In the genomic region with DNA sequence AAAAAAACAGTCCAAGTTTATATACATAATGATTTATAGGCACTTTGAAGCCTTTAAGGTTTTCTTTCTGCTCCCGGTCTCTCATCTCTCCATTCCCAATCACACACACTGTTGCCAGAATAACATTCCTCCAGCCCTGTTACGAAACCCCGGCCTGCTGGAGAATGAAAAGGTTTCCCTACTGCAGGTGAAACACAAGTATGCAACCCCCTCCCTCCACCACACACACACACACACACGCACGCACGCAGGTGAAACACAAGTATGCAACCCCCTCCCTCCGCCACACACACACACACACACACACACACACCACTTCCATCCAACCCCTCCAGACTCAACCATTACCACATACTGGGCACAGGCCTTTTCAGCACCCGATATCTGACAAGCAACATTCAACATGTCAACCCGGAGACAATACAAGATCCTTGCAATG, we compare ENCODE assay signal across 1 cellular context.
A peak's percentile ranks its signal among the peaks of the same experiment; 100 is the strongest.
TF ChIP-seq lines count a peak whose summit lies in the region.

No MANE protein-coding gene starts in this region.

TF ChIP-seq in HepG2, 621 proteins besides CTCF, POLR2A, EP300 and RAD21 (continued from another document):
- TF ChIP-seq, protein P1, sequence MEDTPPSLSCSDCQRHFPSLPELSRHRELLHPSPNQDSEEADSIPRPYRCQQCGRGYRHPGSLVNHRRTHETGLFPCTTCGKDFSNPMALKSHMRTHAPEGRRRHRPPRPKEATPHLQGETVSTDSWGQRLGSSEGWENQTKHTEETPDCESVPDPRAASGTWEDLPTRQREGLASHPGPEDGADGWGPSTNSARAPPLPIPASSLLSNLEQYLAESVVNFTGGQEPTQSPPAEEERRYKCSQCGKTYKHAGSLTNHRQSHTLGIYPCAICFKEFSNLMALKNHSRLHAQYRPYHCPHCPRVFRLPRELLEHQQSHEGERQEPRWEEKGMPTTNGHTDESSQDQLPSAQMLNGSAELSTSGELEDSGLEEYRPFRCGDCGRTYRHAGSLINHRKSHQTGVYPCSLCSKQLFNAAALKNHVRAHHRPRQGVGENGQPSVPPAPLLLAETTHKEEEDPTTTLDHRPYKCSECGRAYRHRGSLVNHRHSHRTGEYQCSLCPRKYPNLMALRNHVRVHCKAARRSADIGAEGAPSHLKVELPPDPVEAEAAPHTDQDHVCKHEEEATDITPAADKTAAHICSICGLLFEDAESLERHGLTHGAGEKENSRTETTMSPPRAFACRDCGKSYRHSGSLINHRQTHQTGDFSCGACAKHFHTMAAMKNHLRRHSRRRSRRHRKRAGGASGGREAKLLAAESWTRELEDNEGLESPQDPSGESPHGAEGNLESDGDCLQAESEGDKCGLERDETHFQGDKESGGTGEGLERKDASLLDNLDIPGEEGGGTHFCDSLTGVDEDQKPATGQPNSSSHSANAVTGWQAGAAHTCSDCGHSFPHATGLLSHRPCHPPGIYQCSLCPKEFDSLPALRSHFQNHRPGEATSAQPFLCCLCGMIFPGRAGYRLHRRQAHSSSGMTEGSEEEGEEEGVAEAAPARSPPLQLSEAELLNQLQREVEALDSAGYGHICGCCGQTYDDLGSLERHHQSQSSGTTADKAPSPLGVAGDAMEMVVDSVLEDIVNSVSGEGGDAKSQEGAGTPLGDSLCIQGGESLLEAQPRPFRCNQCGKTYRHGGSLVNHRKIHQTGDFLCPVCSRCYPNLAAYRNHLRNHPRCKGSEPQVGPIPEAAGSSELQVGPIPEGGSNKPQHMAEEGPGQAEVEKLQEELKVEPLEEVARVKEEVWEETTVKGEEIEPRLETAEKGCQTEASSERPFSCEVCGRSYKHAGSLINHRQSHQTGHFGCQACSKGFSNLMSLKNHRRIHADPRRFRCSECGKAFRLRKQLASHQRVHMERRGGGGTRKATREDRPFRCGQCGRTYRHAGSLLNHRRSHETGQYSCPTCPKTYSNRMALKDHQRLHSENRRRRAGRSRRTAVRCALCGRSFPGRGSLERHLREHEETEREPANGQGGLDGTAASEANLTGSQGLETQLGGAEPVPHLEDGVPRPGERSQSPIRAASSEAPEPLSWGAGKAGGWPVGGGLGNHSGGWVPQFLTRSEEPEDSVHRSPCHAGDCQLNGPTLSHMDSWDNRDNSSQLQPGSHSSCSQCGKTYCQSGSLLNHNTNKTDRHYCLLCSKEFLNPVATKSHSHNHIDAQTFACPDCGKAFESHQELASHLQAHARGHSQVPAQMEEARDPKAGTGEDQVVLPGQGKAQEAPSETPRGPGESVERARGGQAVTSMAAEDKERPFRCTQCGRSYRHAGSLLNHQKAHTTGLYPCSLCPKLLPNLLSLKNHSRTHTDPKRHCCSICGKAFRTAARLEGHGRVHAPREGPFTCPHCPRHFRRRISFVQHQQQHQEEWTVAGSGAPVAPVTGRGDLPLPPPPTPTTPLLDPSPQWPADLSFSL (CRISPR knock-in tag; IDR thresholded peaks at IDR 0.05), result peak; percentile 91
- 0 out of 2 replicates have a peak, but pooled peaks have one; percentile 32 for TF ChIP-seq JUND (CRISPR knock-in tag; IDR thresholded peaks at IDR 0.05)
- TF ChIP-seq, protein P2, sequence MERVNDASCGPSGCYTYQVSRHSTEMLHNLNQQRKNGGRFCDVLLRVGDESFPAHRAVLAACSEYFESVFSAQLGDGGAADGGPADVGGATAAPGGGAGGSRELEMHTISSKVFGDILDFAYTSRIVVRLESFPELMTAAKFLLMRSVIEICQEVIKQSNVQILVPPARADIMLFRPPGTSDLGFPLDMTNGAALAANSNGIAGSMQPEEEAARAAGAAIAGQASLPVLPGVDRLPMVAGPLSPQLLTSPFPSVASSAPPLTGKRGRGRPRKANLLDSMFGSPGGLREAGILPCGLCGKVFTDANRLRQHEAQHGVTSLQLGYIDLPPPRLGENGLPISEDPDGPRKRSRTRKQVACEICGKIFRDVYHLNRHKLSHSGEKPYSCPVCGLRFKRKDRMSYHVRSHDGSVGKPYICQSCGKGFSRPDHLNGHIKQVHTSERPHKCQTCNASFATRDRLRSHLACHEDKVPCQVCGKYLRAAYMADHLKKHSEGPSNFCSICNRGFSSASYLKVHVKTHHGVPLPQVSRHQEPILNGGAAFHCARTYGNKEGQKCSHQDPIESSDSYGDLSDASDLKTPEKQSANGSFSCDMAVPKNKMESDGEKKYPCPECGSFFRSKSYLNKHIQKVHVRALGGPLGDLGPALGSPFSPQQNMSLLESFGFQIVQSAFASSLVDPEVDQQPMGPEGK (CRISPR knock-in tag; IDR thresholded peaks at IDR 0.05), result peak; percentile 43
- 0 out of 2 replicates have a peak, but pooled peaks have one; percentile 22 for TF ChIP-seq ZMYM4 (CRISPR knock-in tag; IDR thresholded peaks at IDR 0.05)
- peak; percentile 31; the same call in 1 of the 2 replicates for TF ChIP-seq MAZ (IDR thresholded peaks at IDR 0.05; ENCODE audit: borderline replicate concordance, low read depth, low read length)
- no peak for TF ChIP-seq MAZ (CRISPR knock-in tag; IDR thresholded peaks at IDR 0.05; ENCODE audit: low read depth)
- TF ChIP-seq, protein P3, sequence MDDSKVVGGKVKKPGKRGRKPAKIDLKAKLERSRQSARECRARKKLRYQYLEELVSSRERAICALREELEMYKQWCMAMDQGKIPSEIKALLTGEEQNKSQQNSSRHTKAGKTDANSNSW (CRISPR knock-in tag; IDR thresholded peaks at IDR 0.05; ENCODE audit: borderline replicate concordance), result no peak
- peak; percentile 67 for TF ChIP-seq SALL1 (CRISPR knock-in tag; IDR thresholded peaks at IDR 0.05)
- no peak for TF ChIP-seq ARNT2 (CRISPR knock-in tag; IDR thresholded peaks at IDR 0.05; ENCODE audit: low read depth)
- TF ChIP-seq ZBTB7A (CRISPR knock-in tag; IDR thresholded peaks at IDR 0.05), result peak; percentile 48; the same call in 1 of the 2 replicates
- TF ChIP-seq ZEB1 (IDR thresholded peaks at IDR 0.05; ENCODE audit: insufficient replicate concordance, low read depth), result peak; percentile 90
- TF ChIP-seq CEBPB (IDR thresholded peaks at IDR 0.05; ENCODE audit: borderline replicate concordance, low read depth, low read length), result peak; percentile 84
- no peak for TF ChIP-seq LCORL (IDR thresholded peaks at IDR 0.05)
- peak; percentile 40; the same call in 1 of the 2 replicates for TF ChIP-seq LCORL (CRISPR knock-in tag; IDR thresholded peaks at IDR 0.05)
- TF ChIP-seq, protein P4, sequence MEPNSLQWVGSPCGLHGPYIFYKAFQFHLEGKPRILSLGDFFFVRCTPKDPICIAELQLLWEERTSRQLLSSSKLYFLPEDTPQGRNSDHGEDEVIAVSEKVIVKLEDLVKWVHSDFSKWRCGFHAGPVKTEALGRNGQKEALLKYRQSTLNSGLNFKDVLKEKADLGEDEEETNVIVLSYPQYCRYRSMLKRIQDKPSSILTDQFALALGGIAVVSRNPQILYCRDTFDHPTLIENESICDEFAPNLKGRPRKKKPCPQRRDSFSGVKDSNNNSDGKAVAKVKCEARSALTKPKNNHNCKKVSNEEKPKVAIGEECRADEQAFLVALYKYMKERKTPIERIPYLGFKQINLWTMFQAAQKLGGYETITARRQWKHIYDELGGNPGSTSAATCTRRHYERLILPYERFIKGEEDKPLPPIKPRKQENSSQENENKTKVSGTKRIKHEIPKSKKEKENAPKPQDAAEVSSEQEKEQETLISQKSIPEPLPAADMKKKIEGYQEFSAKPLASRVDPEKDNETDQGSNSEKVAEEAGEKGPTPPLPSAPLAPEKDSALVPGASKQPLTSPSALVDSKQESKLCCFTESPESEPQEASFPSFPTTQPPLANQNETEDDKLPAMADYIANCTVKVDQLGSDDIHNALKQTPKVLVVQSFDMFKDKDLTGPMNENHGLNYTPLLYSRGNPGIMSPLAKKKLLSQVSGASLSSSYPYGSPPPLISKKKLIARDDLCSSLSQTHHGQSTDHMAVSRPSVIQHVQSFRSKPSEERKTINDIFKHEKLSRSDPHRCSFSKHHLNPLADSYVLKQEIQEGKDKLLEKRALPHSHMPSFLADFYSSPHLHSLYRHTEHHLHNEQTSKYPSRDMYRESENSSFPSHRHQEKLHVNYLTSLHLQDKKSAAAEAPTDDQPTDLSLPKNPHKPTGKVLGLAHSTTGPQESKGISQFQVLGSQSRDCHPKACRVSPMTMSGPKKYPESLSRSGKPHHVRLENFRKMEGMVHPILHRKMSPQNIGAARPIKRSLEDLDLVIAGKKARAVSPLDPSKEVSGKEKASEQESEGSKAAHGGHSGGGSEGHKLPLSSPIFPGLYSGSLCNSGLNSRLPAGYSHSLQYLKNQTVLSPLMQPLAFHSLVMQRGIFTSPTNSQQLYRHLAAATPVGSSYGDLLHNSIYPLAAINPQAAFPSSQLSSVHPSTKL (CRISPR knock-in tag; IDR thresholded peaks at IDR 0.05), result peak; percentile 47; the same call in 1 of the 2 replicates
- peak; percentile 44 for TF ChIP-seq ASH2L (IDR thresholded peaks at IDR 0.05; ENCODE audit: insufficient read length, low read depth, low read length)
- TF ChIP-seq PRMT3 (CRISPR knock-in tag; IDR thresholded peaks at IDR 0.05; ENCODE audit: borderline replicate concordance, low read depth), result no peak
- no peak for TF ChIP-seq NONO (IDR thresholded peaks at IDR 0.05)
- TF ChIP-seq NONO (CRISPR knock-in tag; conservative IDR thresholded peaks at IDR 0.05), result 0 out of 2 replicates have a peak, but pooled peaks have one; percentile 30
- TF ChIP-seq SOX13 (IDR thresholded peaks at IDR 0.05), result no peak
- peak in 1 of 2 experiments; percentile 40; a peak in 1 of 4 replicates for TF ChIP-seq SOX13 (CRISPR knock-in tag; conservative IDR thresholded peaks at IDR 0.05 in 1 of 2, IDR thresholded peaks at IDR 0.05 in 1 of 2)
- 0 out of 2 replicates have a peak, but pooled peaks have one; percentile 8 for TF ChIP-seq FOSL2 (CRISPR knock-in tag; IDR thresholded peaks at IDR 0.05)
- peak; percentile 42; the same call in 1 of the 2 replicates for TF ChIP-seq ZNF292 (CRISPR knock-in tag; IDR thresholded peaks at IDR 0.05; ENCODE audit: borderline replicate concordance, low read depth)
- TF ChIP-seq TEAD3 (CRISPR knock-in tag; optimal IDR thresholded peaks at IDR 0.05; ENCODE audit: borderline replicate concordance), result peak; percentile 84
- TF ChIP-seq, protein P5, sequence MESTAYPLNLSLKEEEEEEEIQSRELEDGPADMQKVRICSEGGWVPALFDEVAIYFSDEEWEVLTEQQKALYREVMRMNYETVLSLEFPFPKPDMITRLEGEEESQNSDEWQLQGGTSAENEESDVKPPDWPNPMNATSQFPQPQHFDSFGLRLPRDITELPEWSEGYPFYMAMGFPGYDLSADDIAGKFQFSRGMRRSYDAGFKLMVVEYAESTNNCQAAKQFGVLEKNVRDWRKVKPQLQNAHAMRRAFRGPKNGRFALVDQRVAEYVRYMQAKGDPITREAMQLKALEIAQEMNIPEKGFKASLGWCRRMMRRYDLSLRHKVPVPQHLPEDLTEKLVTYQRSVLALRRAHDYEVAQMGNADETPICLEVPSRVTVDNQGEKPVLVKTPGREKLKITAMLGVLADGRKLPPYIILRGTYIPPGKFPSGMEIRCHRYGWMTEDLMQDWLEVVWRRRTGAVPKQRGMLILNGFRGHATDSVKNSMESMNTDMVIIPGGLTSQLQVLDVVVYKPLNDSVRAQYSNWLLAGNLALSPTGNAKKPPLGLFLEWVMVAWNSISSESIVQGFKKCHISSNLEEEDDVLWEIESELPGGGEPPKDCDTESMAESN (CRISPR knock-in tag; conservative IDR thresholded peaks at IDR 0.05), result 0 out of 2 replicates have a peak, but pooled peaks have one; percentile 24
TF ChIP-seq in HepG2: peak in this region for 21.
